In genomic region chr5:28065664-28066063, GRCh38 we compare ENCODE assay signal across 24 cellular contexts.
"Had no signal": no experiment of that assay in that cellular context is flagged by ENCODE, and none has a peak within 500 bp of the region (broad histone marks: within the 10 kb centered on the region; RNA-seq: fewer than 3 reads in every experiment).

No MANE protein-coding gene starts in this region.

- FAIRE-seq: HTR-8/SVneo had no signal

- H3K9me3 ChIP-seq: SJCRH30, SK-N-SH had no signal

- H3K36me3 ChIP-seq: SJCRH30 had no signal

- H3K4me3 ChIP-seq: SJCRH30 had no signal

- ATAC-seq: Panc1, PC-3, Right ventricle myocardium inferior, T-cell had no signal

- H3K4me2 ChIP-seq: KMS-11, SK-N-SH had no signal

- H3K9ac ChIP-seq: KMS-11, SK-N-SH had no signal

- DNase-seq: Kasumi-1, MM.1S, NCI-H1092 treated with DMSO at 0.1 percent for 48 hours, NCI-H1417, NCI-H1436 treated with DMSO at 0.1 percent for 48 hours, NCI-H1694, NCI-H187 treated with DMSO at 0.1 percent for 48 hours, NCI-H2081, NCI-H2107, NCI-H2227 treated with DMSO at 0.1 percent for 48 hours, NCI-H524, NCI-H526 treated with DMSO at 0.1 percent for 48 hours, NCI-H748 treated with DMSO at 0.1 percent for 48 hours, PC-3, SHP77 treated with DMSO at 0.1 percent for 48 hours, SJCRH30, SK-N-SH, SW 1271, T-cell had no signal

- H3K4me1 ChIP-seq: SJCRH30 had no signal

- H3K27ac ChIP-seq: HL-60, KMS-11, SJCRH30 had no signal

- H3K27me3 ChIP-seq: SJCRH30 had no signal
